ENCODE assay signal across 23 cellular contexts in the genomic region with DNA sequence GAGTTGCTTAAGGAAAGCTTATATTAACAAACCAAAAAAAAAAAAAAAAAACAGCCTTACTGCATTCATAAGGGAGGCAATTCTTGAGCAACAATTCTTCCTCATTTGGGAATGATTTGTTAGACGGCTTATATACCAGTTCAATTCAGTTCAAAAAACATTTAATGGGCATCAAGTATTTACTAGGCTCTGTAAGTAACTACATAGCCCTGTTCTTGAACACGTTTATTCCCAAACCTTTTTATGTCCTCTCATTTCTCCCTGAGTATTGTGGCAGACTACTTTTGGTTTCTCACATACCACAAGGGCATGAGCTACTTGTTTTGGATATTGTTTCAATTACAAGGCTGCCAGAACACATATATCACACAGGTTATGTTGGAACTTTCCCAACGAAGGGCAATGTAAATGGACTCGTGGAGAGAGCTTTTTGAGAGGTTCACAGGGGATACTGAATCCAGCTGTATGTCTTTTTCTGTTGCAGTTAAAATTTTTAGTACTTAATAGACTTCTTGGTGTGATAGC.
DNase-seq lines count a peak whose midpoint lies in the region; ATAC-seq, FAIRE-seq and TF ChIP-seq lines count a peak whose summit lies in the region.
"Had no signal": no experiment of that assay in that cellular context is flagged by ENCODE, and none has a peak within 500 bp of the region (broad histone marks: within the 10 kb centered on the region; RNA-seq: fewer than 3 reads in every experiment).

No MANE protein-coding gene starts in this region.

- H3K4me2 ChIP-seq in astrocyte (ENCODE audit: low read length): no peak overlapping the region

- H3K4me1 Mint-ChIP-seq in astrocyte (ENCODE audit: low read depth, unreplicated experiment): peaks cover 3% of the 10 kb centered on the region
- H3K4me1 Mint-ChIP-seq: activated naive CD8-positive, alpha-beta T cell treated with anti-CD3 and anti-CD28 coated beads, Interleukin-2, amount 10 ng/mL, durations not matched to agents 7 days and 5 days; memory B cell had no signal

- H3K79me2 ChIP-seq in astrocyte (ENCODE audit: insufficient read depth, low read length): no peaks in the 10 kb centered on the region

- H3K27ac Mint-ChIP-seq in astrocyte (ENCODE audit: unreplicated experiment): no peak overlapping the region
- H3K27ac Mint-ChIP-seq: activated naive CD8-positive, alpha-beta T cell treated with anti-CD3 and anti-CD28 coated beads, Interleukin-2, amount 10 ng/mL, durations not matched to agents 7 days and 5 days; CD4-positive, alpha-beta T cell; memory B cell; natural killer cell treated with Interleukin-12 subunit alpha and Interleukin-12 subunit beta and Interleukin-15 and Interleukin-18, amount 100 ng/mL, for 72 hours had no signal

- H3K27me3 ChIP-seq in astrocyte (ENCODE audit: insufficient read depth, low read length): no peaks in the 10 kb centered on the region
- H3K27me3 ChIP-seq: esophagus squamous epithelium had no signal

- no peaks in the 10 kb centered on the region for H3K4me1 ChIP-seq in astrocyte (ENCODE audit: insufficient read depth, low read length)
- H3K4me1 ChIP-seq: esophagus squamous epithelium had no signal

- no peaks in the 10 kb centered on the region for H3K36me3 ChIP-seq in astrocyte (ENCODE audit: insufficient read depth, low read length)
- H3K36me3 ChIP-seq: esophagus squamous epithelium had no signal

- TF ChIP-seq CTCF in astrocyte (IDR thresholded peaks at IDR 0.05; ENCODE audit: insufficient read depth, low read depth, low read length): no peak

- no peaks in the 10 kb centered on the region for H3K36me3 Mint-ChIP-seq in astrocyte (ENCODE audit: low read depth, unreplicated experiment)
- H3K36me3 Mint-ChIP-seq: activated naive CD8-positive, alpha-beta T cell treated with anti-CD3 and anti-CD28 coated beads, Interleukin-2, amount 10 ng/mL, durations not matched to agents 7 days and 5 days; memory B cell; natural killer cell treated with Interleukin-12 subunit alpha and Interleukin-12 subunit beta and Interleukin-15 and Interleukin-18, amount 100 ng/mL, for 72 hours had no signal

- H2AFZ ChIP-seq in astrocyte (ENCODE audit: low read depth, low read length): no peak overlapping the region

- H3K27me3 Mint-ChIP-seq in astrocyte (ENCODE audit: low read depth, unreplicated experiment): no peaks in the 10 kb centered on the region
- H3K27me3 Mint-ChIP-seq: activated naive CD8-positive, alpha-beta T cell treated with anti-CD3 and anti-CD28 coated beads, Interleukin-2, amount 10 ng/mL, durations not matched to agents 7 days and 5 days; CD4-positive, alpha-beta T cell; memory B cell; natural killer cell treated with Interleukin-12 subunit alpha and Interleukin-12 subunit beta and Interleukin-15 and Interleukin-18, amount 100 ng/mL, for 72 hours had no signal

- peak; percentile 47 for DNase-seq in NCI-H2107 treated with DMSO at 0.1 percent for 48 hours (lab: John Stamatoyannopoulos, UW; ENCODE audit: unreplicated experiment)
- no peak for DNase-seq in NCI-H2107 (lab: John Stamatoyannopoulos, UW)
- peak; percentile 11 for DNase-seq in astrocyte (ENCODE audit: low read depth)
- DNase-seq in iPS-NIHi11 (ENCODE audit: low spot score): peak; percentile 10
- no peak for DNase-seq in GF-D8 (lab: John Stamatoyannopoulos, UW)
- no peak for DNase-seq in NCI-H2171 (lab: John Stamatoyannopoulos, UW)
- DNase-seq: activated CD4-positive, CD25-positive, alpha-beta regulatory T cell; activated naive CD8-positive, alpha-beta T cell treated with anti-CD3 and anti-CD28 coated beads, Interleukin-2, amount 10 ng/mL, durations not matched to agents 7 days and 5 days; CD4-positive, alpha-beta T cell; DND-41; effector CD8-positive, alpha-beta T cell; esophagus squamous epithelium; hypothalamus; NCI-H187 treated with DMSO at 0.1 percent for 48 hours; NCI-H524; stimulated activated CD4-positive, alpha-beta T cell treated with anti-CD3 and anti-CD28 coated beads, Interleukin-12 subunit alpha, Interleukin-12 subunit beta, amount 100 ng/mL, for 4 hours had no signal

- H3K27ac ChIP-seq in astrocyte (ENCODE audit: low read depth, low read length): no peak overlapping the region
- H3K27ac ChIP-seq: esophagus squamous epithelium, HL-60 had no signal

- ATAC-seq in GM21447 (IDR thresholded peaks at IDR 0.05; ENCODE audit: unreplicated experiment) (no peak), esophagus mucosa (no peak)
- ATAC-seq: HCT116; natural killer cell treated with Interleukin-12 subunit alpha and Interleukin-12 subunit beta and Interleukin-15 and Interleukin-18, amount 100 ng/mL, for 72 hours had no signal

- no peaks in the 10 kb centered on the region for H4K20me1 ChIP-seq in astrocyte (ENCODE audit: insufficient read depth, low read length)

- H3K9me3 Mint-ChIP-seq in astrocyte (ENCODE audit: unreplicated experiment): no peaks in the 10 kb centered on the region
- H3K9me3 Mint-ChIP-seq: activated naive CD8-positive, alpha-beta T cell treated with anti-CD3 and anti-CD28 coated beads, Interleukin-2, amount 10 ng/mL, durations not matched to agents 7 days and 5 days; CD4-positive, alpha-beta T cell had no signal

- H3K9me3 ChIP-seq in astrocyte (ENCODE audit: insufficient read depth, low read depth, low read length): no peaks in the 10 kb centered on the region
- H3K9me3 ChIP-seq: esophagus squamous epithelium had no signal

- no peak overlapping the region for H3K4me3 Mint-ChIP-seq in astrocyte (ENCODE audit: unreplicated experiment)
- H3K4me3 Mint-ChIP-seq: activated naive CD8-positive, alpha-beta T cell treated with anti-CD3 and anti-CD28 coated beads, Interleukin-2, amount 10 ng/mL, durations not matched to agents 7 days and 5 days; CD4-positive, alpha-beta T cell; memory B cell; natural killer cell treated with Interleukin-12 subunit alpha and Interleukin-12 subunit beta and Interleukin-15 and Interleukin-18, amount 100 ng/mL, for 72 hours had no signal

- H3K9ac ChIP-seq in astrocyte (ENCODE audit: low read length): no peak overlapping the region

- peak; percentile 94 for FAIRE-seq in astrocyte (lab: Jason Lieb, UNC)
- FAIRE-seq: A204.1 had no signal

- H3K4me3 ChIP-seq in astrocyte (ENCODE audit: insufficient read depth, low read depth, low read length): no peak overlapping the region
- H3K4me3 ChIP-seq: esophagus squamous epithelium had no signal

Comparison
In these comparisons a context has a peak if more than half of its experiments do, and no peak if none do; other contexts are left out.
1. DNase-seq: peak in NCI-H2107 treated with DMSO at 0.1 percent for 48 hours (single experiment), astrocyte (single experiment) and iPS-NIHi11 (single experiment); none in NCI-H2107 (single experiment), GF-D8 (single experiment) and NCI-H2171 (single experiment).